1 cellular context compared by ENCODE assay signal in genomic region chr17:36132421-36132831, GRCh38.
TF ChIP-seq lines count a peak whose summit lies in the region.

No MANE protein-coding gene starts in this region.

TF ChIP-seq in GM12878, 131 proteins besides CTCF, POLR2A, EP300 and RAD21 (continued from another document and continues in another):
- TF ChIP-seq CEBPZ (IDR thresholded peaks at IDR 0.05; ENCODE audit: low read depth, low read length) (no peak), BACH1 (IDR thresholded peaks at IDR 0.05; ENCODE audit: borderline replicate concordance) (peak; percentile 33; the same call in 1 of the 2 replicates), ZNF207 (IDR thresholded peaks at IDR 0.05; ENCODE audit: borderline replicate concordance) (no peak), SP1 (IDR thresholded peaks at IDR 0.05; ENCODE audit: low read depth, low read length) (no peak), IRF3 (IDR thresholded peaks at IDR 0.05) (no peak), ZNF24 (IDR thresholded peaks at IDR 0.05) (no peak), PAX8 (IDR thresholded peaks at IDR 0.05) (peak; percentile 57; the same call in 1 of the 2 replicates), POLR2AphosphoS2 (IDR thresholded peaks at IDR 0.05; ENCODE audit: low read depth, low read length) (no peak), TAF1 (IDR thresholded peaks at IDR 0.05; ENCODE audit: borderline replicate concordance, low read depth, low read length) (no peak), FOXK2 (IDR thresholded peaks at IDR 0.05) (no peak), CBX3 (IDR thresholded peaks at IDR 0.05; ENCODE audit: borderline replicate concordance, low read depth) (no peak), IRF4 (IDR thresholded peaks at IDR 0.05; ENCODE audit: low read depth, low read length) (no peak), SMARCA5 (IDR thresholded peaks at IDR 0.05) (no peak), SMC3 (IDR thresholded peaks at IDR 0.05; ENCODE audit: borderline replicate concordance, low read length) (no peak), E2F8 (IDR thresholded peaks at IDR 0.05; ENCODE audit: low read depth, partially characterized antibody) (no peak), RFX5 (IDR thresholded peaks at IDR 0.05; ENCODE audit: low read depth, low read length) (no peak), DPF2 (IDR thresholded peaks at IDR 0.05) (peak; percentile 58; the same call in 1 of the 2 replicates), IRF5 (IDR thresholded peaks at IDR 0.05; ENCODE audit: borderline replicate concordance) (no peak), CBFB (IDR thresholded peaks at IDR 0.05; ENCODE audit: low read depth) (no peak), NR2C1 (IDR thresholded peaks at IDR 0.05) (no peak), RELA (IDR thresholded peaks at IDR 0.05; ENCODE audit: borderline replicate concordance, partially characterized antibody) (peak; percentile 32), EED (IDR thresholded peaks at IDR 0.05; ENCODE audit: low read depth) (peak; percentile 93), NFYA (IDR thresholded peaks at IDR 0.05; ENCODE audit: borderline replicate concordance, low read depth, low read length) (no peak), RAD51 (IDR thresholded peaks at IDR 0.05) (0 out of 2 replicates have a peak, but pooled peaks have one; percentile 17), EZH2 (IDR thresholded peaks at IDR 0.05; ENCODE audit: borderline replicate concordance, control insufficient read depth, low read depth, low read length) (no peak), IKZF2 (IDR thresholded peaks at IDR 0.05) (peak; percentile 93 to 95), ETV6 (conservative IDR thresholded peaks at IDR 0.05 in 1 of 2, IDR thresholded peaks at IDR 0.05 in 1 of 2; ENCODE audit: borderline replicate concordance in 1 of 2, low read depth in 1 of 2) (no peak), MLLT1 (IDR thresholded peaks at IDR 0.05) (no peak), RUNX3 (IDR thresholded peaks at IDR 0.05; ENCODE audit: low read length) (peak; percentile 53), LARP7 (IDR thresholded peaks at IDR 0.05) (no peak), ZNF217 (IDR thresholded peaks at IDR 0.05) (no peak), E2F4 (IDR thresholded peaks at IDR 0.05; ENCODE audit: low read depth, low read length) (no peak), SRF (IDR thresholded peaks at IDR 0.05; ENCODE audit: low read depth in 2 of 2, low read length in 2 of 2) (no peak), NFIC (IDR thresholded peaks at IDR 0.05; ENCODE audit: low read depth, low read length) (peak; percentile 85), RCOR1 (conservative IDR thresholded peaks at IDR 0.05; ENCODE audit: low read depth, low read length) (no peak), FOXM1 (IDR thresholded peaks at IDR 0.05; ENCODE audit: low read depth, low read length) (peak; percentile 73; the same call in 1 of the 2 replicates), SUZ12 (IDR thresholded peaks at IDR 0.05; ENCODE audit: unreplicated experiment) (no peak), SMAD5 (IDR thresholded peaks at IDR 0.05; ENCODE audit: low read depth) (no peak), TCF12 (IDR thresholded peaks at IDR 0.05; ENCODE audit: low read depth, low read length) (no peak), E4F1 (IDR thresholded peaks at IDR 0.05; ENCODE audit: borderline replicate concordance, partially characterized antibody) (no peak), PKNOX1 (IDR thresholded peaks at IDR 0.05) (no peak), SUPT20H (IDR thresholded peaks at IDR 0.05; ENCODE audit: borderline replicate concordance, control insufficient read depth, low read depth, low read length) (no peak), HDAC2 (IDR thresholded peaks at IDR 0.05) (no peak)
- TF ChIP-seq, protein P1, sequence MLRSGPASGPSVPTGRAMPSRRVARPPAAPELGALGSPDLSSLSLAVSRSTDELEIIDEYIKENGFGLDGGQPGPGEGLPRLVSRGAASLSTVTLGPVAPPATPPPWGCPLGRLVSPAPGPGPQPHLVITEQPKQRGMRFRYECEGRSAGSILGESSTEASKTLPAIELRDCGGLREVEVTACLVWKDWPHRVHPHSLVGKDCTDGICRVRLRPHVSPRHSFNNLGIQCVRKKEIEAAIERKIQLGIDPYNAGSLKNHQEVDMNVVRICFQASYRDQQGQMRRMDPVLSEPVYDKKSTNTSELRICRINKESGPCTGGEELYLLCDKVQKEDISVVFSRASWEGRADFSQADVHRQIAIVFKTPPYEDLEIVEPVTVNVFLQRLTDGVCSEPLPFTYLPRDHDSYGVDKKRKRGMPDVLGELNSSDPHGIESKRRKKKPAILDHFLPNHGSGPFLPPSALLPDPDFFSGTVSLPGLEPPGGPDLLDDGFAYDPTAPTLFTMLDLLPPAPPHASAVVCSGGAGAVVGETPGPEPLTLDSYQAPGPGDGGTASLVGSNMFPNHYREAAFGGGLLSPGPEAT (IDR thresholded peaks at IDR 0.05; ENCODE audit: low read depth) = peak; percentile 91
- TF ChIP-seq, protein P2, sequence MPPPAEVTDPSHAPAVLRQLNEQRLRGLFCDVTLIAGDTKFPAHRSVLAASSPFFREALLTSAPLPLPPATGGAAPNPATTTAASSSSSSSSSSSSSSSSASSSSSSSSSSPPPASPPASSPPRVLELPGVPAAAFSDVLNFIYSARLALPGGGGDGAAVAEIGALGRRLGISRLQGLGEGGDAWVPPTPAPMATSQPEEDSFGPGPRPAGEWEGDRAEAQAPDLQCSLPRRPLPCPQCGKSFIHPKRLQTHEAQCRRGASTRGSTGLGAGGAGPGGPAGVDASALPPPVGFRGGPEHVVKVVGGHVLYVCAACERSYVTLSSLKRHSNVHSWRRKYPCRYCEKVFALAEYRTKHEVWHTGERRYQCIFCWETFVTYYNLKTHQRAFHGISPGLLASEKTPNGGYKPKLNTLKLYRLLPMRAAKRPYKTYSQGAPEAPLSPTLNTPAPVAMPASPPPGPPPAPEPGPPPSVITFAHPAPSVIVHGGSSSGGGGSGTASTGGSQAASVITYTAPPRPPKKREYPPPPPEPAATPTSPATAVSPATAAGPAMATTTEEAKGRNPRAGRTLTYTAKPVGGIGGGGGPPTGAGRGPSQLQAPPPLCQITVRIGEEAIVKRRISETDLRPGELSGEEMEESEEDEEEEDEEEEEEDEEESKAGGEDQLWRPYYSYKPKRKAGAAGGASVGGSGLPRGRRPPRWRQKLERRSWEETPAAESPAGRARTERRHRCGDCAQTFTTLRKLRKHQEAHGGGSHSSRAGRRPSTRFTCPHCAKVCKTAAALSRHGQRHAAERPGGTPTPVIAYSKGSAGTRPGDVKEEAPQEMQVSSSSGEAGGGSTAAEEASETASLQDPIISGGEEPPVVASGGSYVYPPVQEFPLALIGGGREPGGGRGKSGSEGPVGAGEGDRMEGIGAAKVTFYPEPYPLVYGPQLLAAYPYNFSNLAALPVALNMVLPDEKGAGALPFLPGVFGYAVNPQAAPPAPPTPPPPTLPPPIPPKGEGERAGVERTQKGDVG (CRISPR knock-in tag; IDR thresholded peaks at IDR 0.05) = no peak
